22 cellular contexts compared by ENCODE assay signal in the genomic region with DNA sequence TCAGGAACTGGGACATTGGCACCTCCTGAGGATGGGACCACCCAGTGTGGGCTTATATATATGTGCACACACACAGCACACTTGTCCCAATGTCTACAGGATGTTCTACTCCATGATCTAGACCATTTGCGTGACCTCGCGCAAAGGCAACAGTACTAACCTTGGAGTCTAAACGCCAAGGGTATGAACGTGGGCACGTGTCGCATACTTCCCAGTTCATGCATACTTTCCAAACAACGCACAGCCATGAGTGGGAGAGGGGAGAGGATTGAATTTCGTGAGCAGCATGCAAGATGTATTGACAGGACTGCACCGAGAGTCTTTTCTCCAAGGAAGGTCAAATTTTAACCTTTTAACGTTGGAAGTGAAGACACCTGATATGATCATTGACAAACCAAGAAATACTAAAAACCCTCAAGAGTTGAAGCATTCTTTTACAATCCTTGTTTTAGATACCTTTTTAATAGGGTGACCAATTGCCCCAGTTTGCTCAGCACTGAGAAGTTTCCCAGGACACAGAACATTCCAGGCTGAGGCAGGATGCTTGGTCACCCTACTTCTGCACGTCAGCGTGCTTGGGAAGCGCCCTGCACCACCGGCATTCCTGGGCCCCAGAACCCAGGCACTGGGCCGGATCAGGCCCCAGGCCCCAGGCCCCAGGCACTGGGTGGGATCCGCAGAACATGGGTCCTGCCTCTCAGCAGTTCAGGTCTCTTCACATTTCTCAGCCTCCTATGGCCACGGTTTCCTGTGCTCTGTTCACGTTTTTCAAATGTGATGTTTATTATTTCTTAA.
"Had no signal": no experiment of that assay in that cellular context is flagged by ENCODE, and none has a peak within 500 bp of the region (broad histone marks: within the 10 kb centered on the region; RNA-seq: fewer than 3 reads in every experiment).

No MANE protein-coding gene starts in this region.

- H3K27ac Mint-ChIP-seq: effector memory CD8-positive, alpha-beta T cell; mesothelial cell of epicardium; natural killer cell treated with Interleukin-12 subunit alpha and Interleukin-12 subunit beta and Interleukin-15 and Interleukin-18, amount 100 ng/mL, for 72 hours; neural progenitor cell; stimulated activated memory B cell treated with anti-CD40 and anti-IgM and Interleukin-4, amounts not matched to agents 10 μg/mL and 1 μg/mL and 100 μg/mL, for 72 hours had no signal

- H3K4me3 Mint-ChIP-seq: effector memory CD8-positive, alpha-beta T cell; mesothelial cell of epicardium; naive B cell; natural killer cell treated with Interleukin-12 subunit alpha and Interleukin-12 subunit beta and Interleukin-15 and Interleukin-18, amount 100 ng/mL, for 72 hours; neural progenitor cell; stimulated activated memory B cell treated with anti-CD40 and anti-IgM and Interleukin-4, amounts not matched to agents 10 μg/mL and 1 μg/mL and 100 μg/mL, for 72 hours had no signal

- H3K9ac ChIP-seq: neural progenitor cell had no signal

- H3K4me3 ChIP-seq: gastrocnemius medialis, left lung, mucosa of descending colon, neural progenitor cell, prostate gland, thoracic aorta, transverse colon, vagina had no signal

- H3K36me3 ChIP-seq: gastrocnemius medialis, left lung, neural progenitor cell, prostate gland, thoracic aorta, transverse colon, vagina had no signal

- ATAC-seq: effector memory CD8-positive, alpha-beta T cell; gastrocnemius medialis; left lung; mucosa of descending colon; natural killer cell treated with Interleukin-12 subunit alpha and Interleukin-12 subunit beta and Interleukin-15 and Interleukin-18, amount 100 ng/mL, for 72 hours; stimulated activated memory B cell treated with anti-CD40 and anti-IgM and Interleukin-4, amounts not matched to agents 10 μg/mL and 1 μg/mL and 100 μg/mL, for 72 hours; stimulated activated naive CD8-positive, alpha-beta T cell treated with anti-CD3 and anti-CD28 coated beads, Interleukin-15, Interleukin-2, amounts not matched to agents 100 U/mL and 50 U/mL, for 24 hours had no signal

- H3K9me3 Mint-ChIP-seq: effector memory CD8-positive, alpha-beta T cell; natural killer cell treated with Interleukin-12 subunit alpha and Interleukin-12 subunit beta and Interleukin-15 and Interleukin-18, amount 100 ng/mL, for 72 hours; stimulated activated memory B cell treated with anti-CD40 and anti-IgM and Interleukin-4, amounts not matched to agents 10 μg/mL and 1 μg/mL and 100 μg/mL, for 72 hours had no signal

- FAIRE-seq: endometrium, kidney had no signal

- H3K4me2 ChIP-seq: neural progenitor cell had no signal

- H3K27me3 ChIP-seq: gastrocnemius medialis, left lung, neural progenitor cell, transverse colon, vagina had no signal

- DNase-seq: cerebellar nuclear complex; cortex of kidney; effector memory CD8-positive, alpha-beta T cell; erythroblast; gastrocnemius medialis; kidney; left lung; mesenchymal stem cell; mucosa of descending colon; naive B cell; right cardiac atrium; stimulated activated CD4-positive, alpha-beta T cell treated with anti-CD3 and anti-CD28 coated beads, Interleukin-4, amount 100 ng/mL, for 4 hours; stimulated activated naive CD8-positive, alpha-beta T cell treated with anti-CD3 and anti-CD28 coated beads, Interleukin-15, Interleukin-2, amounts not matched to agents 100 U/mL and 50 U/mL, for 24 hours; transverse colon had no signal

- H3K27ac ChIP-seq: gastrocnemius medialis, left lung, neural progenitor cell, prostate gland, thoracic aorta, transverse colon, vagina had no signal

- H3K4me1 ChIP-seq: gastrocnemius medialis, left lung, prostate gland, transverse colon, vagina had no signal

- H3K9me3 ChIP-seq: gastrocnemius medialis, left lung, mucosa of descending colon, prostate gland, thoracic aorta, transverse colon, vagina had no signal

- H2AFZ ChIP-seq: neural progenitor cell had no signal

- H3K4me1 Mint-ChIP-seq: mesothelial cell of epicardium; naive B cell; stimulated activated memory B cell treated with anti-CD40 and anti-IgM and Interleukin-4, amounts not matched to agents 10 μg/mL and 1 μg/mL and 100 μg/mL, for 72 hours had no signal

- H3K36me3 Mint-ChIP-seq: mesothelial cell of epicardium; naive B cell; natural killer cell treated with Interleukin-12 subunit alpha and Interleukin-12 subunit beta and Interleukin-15 and Interleukin-18, amount 100 ng/mL, for 72 hours; neural progenitor cell; stimulated activated memory B cell treated with anti-CD40 and anti-IgM and Interleukin-4, amounts not matched to agents 10 μg/mL and 1 μg/mL and 100 μg/mL, for 72 hours had no signal
